Comparison of ENCODE assay signal across 11 cellular contexts in the genomic region with DNA sequence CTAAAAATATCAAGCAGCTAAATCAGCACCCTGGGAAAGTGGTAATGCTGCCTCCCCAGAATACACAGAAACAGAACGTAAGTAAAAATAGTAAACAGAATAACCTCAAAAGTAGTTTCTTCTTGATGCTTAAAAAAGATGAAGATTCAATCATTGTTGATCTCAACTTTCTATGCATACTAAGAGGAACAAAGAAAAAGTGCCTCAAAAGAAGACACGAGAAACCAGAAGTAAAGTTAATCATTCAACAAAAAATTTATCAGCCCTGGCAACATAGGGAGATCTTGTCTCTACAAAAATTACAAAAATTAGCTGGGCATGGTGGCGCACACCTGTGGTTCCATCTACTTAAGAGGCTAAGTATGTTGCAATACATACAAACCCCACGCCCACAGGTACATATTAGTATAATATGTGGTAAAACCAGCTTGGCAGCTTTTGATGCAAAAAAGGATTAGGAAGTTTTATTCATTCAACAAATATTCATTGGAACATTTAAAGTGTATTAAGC.
DNase-seq lines count a peak whose midpoint lies in the region; ATAC-seq and TF ChIP-seq lines count a peak whose summit lies in the region.
"Had no signal": no experiment of that assay in that cellular context is flagged by ENCODE, and none has a peak within 500 bp of the region (broad histone marks: within the 10 kb centered on the region; RNA-seq: fewer than 3 reads in every experiment).

No MANE protein-coding gene starts in this region.

- 0 out of 2 replicates have a peak overlapping the region, but pooled peaks have one; percentile 2 for H3K4me3 ChIP-seq in MM.1S (ENCODE audit: low read length)

- H3K9me3 ChIP-seq in MM.1S (replicated peaks; ENCODE audit: insufficient read depth, low read length) = no peaks in the 10 kb centered on the region

- H3F3A ChIP-seq in MM.1S (ENCODE audit: insufficient read depth, low read length) = peaks cover 16% of the 10 kb centered on the region

- POLR2A ChIA-PET in activated CD4-positive, alpha-beta T cell treated with anti-CD3 and anti-CD28 coated beads, Interleukin-2, amount 10 ng/mL, durations not matched to agents 7 days and 5 days (lab: Charles Lee) = no interaction called here

- no peak overlapping the region for H3K9ac ChIP-seq in MM.1S (ENCODE audit: low read length)

- peak overlapping the region; percentile 56 for H3K4me2 ChIP-seq in MM.1S (ENCODE audit: low read depth, low read length)

- TF ChIP-seq CTCF in GM13977 (IDR thresholded peaks at IDR 0.05; ENCODE audit: extremely low read depth, insufficient read depth, missing control alignments) = no peak
- TF ChIP-seq CTCF in MM.1S (IDR thresholded peaks at IDR 0.05; ENCODE audit: low read length) = no peak

- no peaks in the 10 kb centered on the region for H3K36me3 Mint-ChIP-seq in activated CD4-positive, alpha-beta T cell treated with anti-CD3 and anti-CD28 coated beads, Interleukin-2, amount 10 ng/mL, durations not matched to agents 7 days and 5 days (ENCODE audit: low read depth)

- H3K27ac ChIP-seq in MM.1S (ENCODE audit: low read length) = peak overlapping the region; percentile 35; the same call in 1 of the 2 replicates
- H3K27ac ChIP-seq: brain microvascular endothelial cell had no signal

- H3K4me3 Mint-ChIP-seq in activated CD4-positive, alpha-beta T cell treated with anti-CD3 and anti-CD28 coated beads, Interleukin-2, amount 10 ng/mL, durations not matched to agents 7 days and 5 days = no peak overlapping the region

- H4K20me1 ChIP-seq in MM.1S (ENCODE audit: insufficient read depth, low read length) = peaks cover 3% of the 10 kb centered on the region; the same call in 1 of the 2 replicates

- peak; percentile 37 for DNase-seq in GM13977 (ENCODE audit: low spot score)
- peak; percentile 35 for DNase-seq in MM.1S
- DNase-seq in medulla oblongata (ENCODE audit: extremely low spot score) = no peak
- no peak for DNase-seq in HuH-7.5 (ENCODE audit: low spot score)
- DNase-seq in sciatic nerve (ENCODE audit: low spot score) = no peak
- DNase-seq in activated CD4-positive, alpha-beta T cell treated with anti-CD3 and anti-CD28 coated beads, Interleukin-2, amount 10 ng/mL, durations not matched to agents 7 days and 5 days = no peak
- DNase-seq: AML-193, brain microvascular endothelial cell, right cardiac atrium had no signal

- peaks cover 7% of the 10 kb centered on the region for H3K4me1 Mint-ChIP-seq in activated CD4-positive, alpha-beta T cell treated with anti-CD3 and anti-CD28 coated beads, Interleukin-2, amount 10 ng/mL, durations not matched to agents 7 days and 5 days

- peaks cover 32% of the 10 kb centered on the region for H3K79me2 ChIP-seq in MM.1S (ENCODE audit: low read length)

- H3K27me3 Mint-ChIP-seq in activated CD4-positive, alpha-beta T cell treated with anti-CD3 and anti-CD28 coated beads, Interleukin-2, amount 10 ng/mL, durations not matched to agents 7 days and 5 days = no peaks in the 10 kb centered on the region

- no peaks in the 10 kb centered on the region for H3K27me3 ChIP-seq in MM.1S (replicated peaks; ENCODE audit: insufficient read depth, low read length)
- H3K27me3 ChIP-seq: brain microvascular endothelial cell had no signal

- H2AFZ ChIP-seq in MM.1S (ENCODE audit: low read length) = no peak overlapping the region

- in situ Hi-C loops in GM13977 (cut with MboI; ENCODE audit: low pct_unique_long_range_greater_than_20kb, low sequenced_read_pairs, unreplicated experiment) = no loop called here

- ATAC-seq in GM19463 (IDR thresholded peaks at IDR 0.05; ENCODE audit: unreplicated experiment) = peak; percentile 82
- peak; percentile 93 for ATAC-seq in HG02943 (IDR thresholded peaks at IDR 0.05; ENCODE audit: low read depth, unreplicated experiment)
- ATAC-seq in sciatic nerve = no peak
- ATAC-seq: right cardiac atrium had no signal

- no peaks in the 10 kb centered on the region for H3K9me3 Mint-ChIP-seq in activated CD4-positive, alpha-beta T cell treated with anti-CD3 and anti-CD28 coated beads, Interleukin-2, amount 10 ng/mL, durations not matched to agents 7 days and 5 days

- CTCF ChIA-PET in activated CD4-positive, alpha-beta T cell treated with anti-CD3 and anti-CD28 coated beads, Interleukin-2, amount 10 ng/mL, durations not matched to agents 7 days and 5 days (lab: Charles Lee) = interaction anchor here (0.6 to 1.6 kb wide), 4 partner anchors 11 to 77 kb away, joined by 3 to 4 read pairs (median 3); no protein-coding TSS in a partner anchor

- H3K4me1 ChIP-seq in MM.1S (ENCODE audit: low read length) = peaks cover 19% of the 10 kb centered on the region

- H3K36me3 ChIP-seq in MM.1S (replicated peaks; ENCODE audit: insufficient read depth, low read length) = no peaks in the 10 kb centered on the region
- H3K36me3 ChIP-seq: brain microvascular endothelial cell had no signal

- intact Hi-C loops in sciatic nerve (cut with DNase I) = no loop called here

- H3K27ac Mint-ChIP-seq in activated CD4-positive, alpha-beta T cell treated with anti-CD3 and anti-CD28 coated beads, Interleukin-2, amount 10 ng/mL, durations not matched to agents 7 days and 5 days = no peak overlapping the region

- H3K9me2 ChIP-seq in MM.1S (replicated peaks; ENCODE audit: insufficient read depth, low read length) = no peaks in the 10 kb centered on the region

Comparison
In these comparisons a context has a peak if more than half of its experiments do, and no peak if none do; other contexts are left out.
1. DNase-seq: peak in GM13977 (single experiment) and MM.1S (single experiment); none in medulla oblongata (single experiment), HuH-7.5 (single experiment), sciatic nerve (single experiment) and activated CD4-positive, alpha-beta T cell treated with anti-CD3 and anti-CD28 coated beads, Interleukin-2, amount 10 ng/mL, durations not matched to agents 7 days and 5 days (single experiment).